Comparison of ENCODE assay signal across 8 cellular contexts in the genomic region with DNA sequence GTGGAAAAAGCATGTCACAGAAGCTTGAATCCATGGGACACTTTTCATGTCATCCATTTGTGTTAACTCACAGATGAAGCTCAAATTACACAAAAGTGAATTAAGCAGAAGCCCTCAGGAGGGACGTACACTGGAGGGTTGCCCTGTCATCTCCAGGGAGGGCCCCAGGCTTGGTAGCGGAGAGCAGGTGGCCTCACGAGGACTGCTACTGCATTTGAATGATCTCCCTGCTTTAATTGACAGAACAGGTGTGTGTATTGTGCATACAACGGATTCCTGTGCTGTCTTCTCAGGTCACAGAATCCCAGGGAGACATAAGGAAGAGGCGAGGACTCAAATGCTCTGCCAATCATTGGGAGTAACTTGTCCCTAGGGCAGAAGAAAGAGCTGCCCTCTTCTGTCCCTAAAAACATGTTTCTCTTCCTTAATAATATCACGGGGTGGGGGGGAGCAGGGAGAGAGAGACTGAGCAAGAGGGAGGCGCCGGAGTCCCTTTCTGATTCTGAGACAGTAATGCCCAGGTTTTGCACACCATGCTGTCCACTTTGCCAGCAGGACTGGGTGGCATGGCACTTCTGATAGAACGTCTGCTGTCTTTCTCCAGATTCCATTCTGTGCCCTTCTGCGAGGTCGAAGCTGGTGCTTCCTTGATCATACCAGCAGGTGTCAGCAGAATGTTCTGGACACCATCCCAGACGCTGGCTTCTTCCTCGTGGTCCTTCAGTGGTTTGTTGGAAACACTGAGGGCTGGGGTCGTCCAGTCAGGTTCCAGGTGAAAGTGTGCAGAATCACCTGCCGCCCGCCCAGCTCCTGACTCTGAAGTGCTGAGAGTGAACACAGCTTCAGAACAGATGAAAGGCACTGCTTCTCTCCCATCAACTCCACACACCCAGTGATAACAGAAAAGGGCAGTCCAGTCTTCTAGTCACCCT. TPM values are rescaled to one million over a fixed set of nuclear protein-coding genes. Genes with fewer than 3 reads are reported as not detected.
A peak's percentile ranks its signal among the peaks of the same experiment; 100 is the strongest.
DNase-seq lines count a peak whose midpoint lies in the region; ATAC-seq and TF ChIP-seq lines count a peak whose summit lies in the region.

No MANE protein-coding gene starts in this region.

- TF ChIP-seq POLR2A in gastrocnemius medialis (IDR thresholded peaks at IDR 0.05), result no peak

- TF ChIP-seq CTCF in 22Rv1 (IDR thresholded peaks at IDR 0.05), result peak; percentile 83
- TF ChIP-seq CTCF in GM12865 (IDR thresholded peaks at IDR 0.05; ENCODE audit: insufficient read depth, low read depth, low read length, missing control alignments), result peak; percentile 66
- TF ChIP-seq CTCF in KMS-11 (conservative IDR thresholded peaks at IDR 0.05; ENCODE audit: low read depth, low read length), result peak; percentile 60
- TF ChIP-seq CTCF in astrocyte of the spinal cord (IDR thresholded peaks at IDR 0.05; ENCODE audit: low read depth, low read length), result peak; percentile 80
- peak; percentile 68 for TF ChIP-seq CTCF in hepatocyte (IDR thresholded peaks at IDR 0.05; ENCODE audit: poor library complexity)
- TF ChIP-seq CTCF in gastrocnemius medialis (IDR thresholded peaks at IDR 0.05 in 4 of 5, conservative IDR thresholded peaks at IDR 0.05 in 1 of 5), result peak; percentile 45 to 76 (median 67)

- peak; percentile 53 for DNase-seq in GM12865 (ENCODE audit: low read depth)
- DNase-seq in astrocyte of the spinal cord (ENCODE audit: low read depth, low spot score), result peak; percentile 42
- peak; percentile 74 for DNase-seq in hepatocyte (ENCODE audit: low spot score)
- DNase-seq in gastrocnemius medialis, result peak; percentile 14 to 43

- H3K36me3 ChIP-seq in KMS-11 (ENCODE audit: insufficient read depth) (no peaks in the 10 kb centered on the region), hepatocyte (replicated peaks; ENCODE audit: insufficient read depth, low read depth) (no peaks in the 10 kb centered on the region), gastrocnemius medialis (no peaks in the 10 kb centered on the region)

- H3K4me3 ChIP-seq in GM12865 (ENCODE audit: low read depth, low read length) (no peak overlapping the region), KMS-11 (IDR thresholded peaks at IDR 0.05; ENCODE audit: insufficient read depth, low read depth, low read length) (no peak overlapping the region), astrocyte of the spinal cord (ENCODE audit: low read depth, low read length) (no peak overlapping the region), hepatocyte (no peak overlapping the region), gastrocnemius medialis (peak overlapping the region in 2 of 4 donors; percentile 28)

- intact Hi-C loops in gastrocnemius medialis (cut with DNase I; ENCODE audit: low total_unique reads), result loop anchor here (1.0 to 2.0 kb wide), 2 partner anchors 56 to 169 kb away; no protein-coding TSS in a partner anchor

- peak; percentile 94 for ATAC-seq in SK-N-SH treated with all-trans-retinoic acid at 6 μM for 48 hours
- peak; percentile 68 to 91 for ATAC-seq in gastrocnemius medialis
- no peak for ATAC-seq in GM21447 (IDR thresholded peaks at IDR 0.05; ENCODE audit: unreplicated experiment)

- H3K9me2 ChIP-seq in hepatocyte (replicated peaks; ENCODE audit: insufficient read depth), result no peaks in the 10 kb centered on the region

- H3K4me2 ChIP-seq in KMS-11 (0 out of 2 replicates have a peak overlapping the region, but pooled peaks have one; percentile 14), hepatocyte (no peak overlapping the region)

- no peaks in the 10 kb centered on the region for H3K9me3 ChIP-seq in hepatocyte (ENCODE audit: low read depth)
- no peaks in the 10 kb centered on the region for H3K9me3 ChIP-seq in gastrocnemius medialis

- no peaks in the 10 kb centered on the region for H3K27me3 ChIP-seq in KMS-11 (ENCODE audit: insufficient read depth, low read depth)
- no peaks in the 10 kb centered on the region for H3K27me3 ChIP-seq in hepatocyte
- no peaks in the 10 kb centered on the region for H3K27me3 ChIP-seq in gastrocnemius medialis

- H3K79me2 ChIP-seq in KMS-11 (ENCODE audit: insufficient read depth, low read depth) (no peaks in the 10 kb centered on the region), hepatocyte (no peaks in the 10 kb centered on the region)

- no peak overlapping the region for H3K9ac ChIP-seq in KMS-11

- no peaks in the 10 kb centered on the region for H4K20me1 ChIP-seq in KMS-11 (ENCODE audit: insufficient read depth)
- H4K20me1 ChIP-seq in hepatocyte (ENCODE audit: insufficient read depth, poor library complexity, severe bottlenecking), result no peaks in the 10 kb centered on the region

- in situ Hi-C loops in astrocyte of the spinal cord (cut with HindIII; ENCODE audit: low sequenced_read_pairs), result no loop called here
- in situ Hi-C loops in gastrocnemius medialis (cut with MboI; ENCODE audit: low sequenced_read_pairs in 4 of 4), result loop anchor here (5.0 to 10.0 kb wide), 2 partner anchors 62 to 169 kb away; no protein-coding TSS in a partner anchor

- 29% methylated on average over 16 of the region's 16 CpGs for WGBS in hepatocyte (ENCODE audit: low lambda C conversion rate, missing lambda C conversion rate)

- H3K27ac ChIP-seq in 22Rv1 (no peak overlapping the region), KMS-11 (no peak overlapping the region), hepatocyte (no peak overlapping the region), gastrocnemius medialis (no peak overlapping the region)

- no peaks in the 10 kb centered on the region for H3K4me1 ChIP-seq in KMS-11 (ENCODE audit: low read depth, poor library complexity, severe bottlenecking)
- no peaks in the 10 kb centered on the region for H3K4me1 ChIP-seq in hepatocyte (ENCODE audit: insufficient read depth)
- peaks cover 6 to 7% of the 10 kb centered on the region in 2 donors for H3K4me1 ChIP-seq in gastrocnemius medialis

- H2AFZ ChIP-seq in KMS-11 (ENCODE audit: low read depth), result peak overlapping the region; percentile 42; the same call in 1 of the 2 replicates
- H2AFZ ChIP-seq in hepatocyte, result no peak overlapping the region

TF ChIP-seq in SK-N-SH treated with all-trans-retinoic acid at 6 μM for 48 hours, 23 proteins besides CTCF, POLR2A, EP300 and RAD21:
- TF ChIP-seq ISL1 (CRISPR knock-in tag; IDR thresholded peaks at IDR 0.05) (no peak), TCF4 (CRISPR knock-in tag; IDR thresholded peaks at IDR 0.05; ENCODE audit: borderline replicate concordance) (no peak), GLIS3 (CRISPR knock-in tag; IDR thresholded peaks at IDR 0.05) (no peak), ARNTL (CRISPR knock-in tag; IDR thresholded peaks at IDR 0.05; ENCODE audit: borderline replicate concordance, low read depth) (no peak), PATZ1 (CRISPR knock-in tag; IDR thresholded peaks at IDR 0.05; ENCODE audit: borderline replicate concordance) (no peak), OSR1 (CRISPR knock-in tag; IDR thresholded peaks at IDR 0.05) (no peak), TOX (CRISPR knock-in tag; IDR thresholded peaks at IDR 0.05; ENCODE audit: borderline replicate concordance) (no peak), RARB (CRISPR knock-in tag; IDR thresholded peaks at IDR 0.05) (no peak)
- TF ChIP-seq, protein P1, sequence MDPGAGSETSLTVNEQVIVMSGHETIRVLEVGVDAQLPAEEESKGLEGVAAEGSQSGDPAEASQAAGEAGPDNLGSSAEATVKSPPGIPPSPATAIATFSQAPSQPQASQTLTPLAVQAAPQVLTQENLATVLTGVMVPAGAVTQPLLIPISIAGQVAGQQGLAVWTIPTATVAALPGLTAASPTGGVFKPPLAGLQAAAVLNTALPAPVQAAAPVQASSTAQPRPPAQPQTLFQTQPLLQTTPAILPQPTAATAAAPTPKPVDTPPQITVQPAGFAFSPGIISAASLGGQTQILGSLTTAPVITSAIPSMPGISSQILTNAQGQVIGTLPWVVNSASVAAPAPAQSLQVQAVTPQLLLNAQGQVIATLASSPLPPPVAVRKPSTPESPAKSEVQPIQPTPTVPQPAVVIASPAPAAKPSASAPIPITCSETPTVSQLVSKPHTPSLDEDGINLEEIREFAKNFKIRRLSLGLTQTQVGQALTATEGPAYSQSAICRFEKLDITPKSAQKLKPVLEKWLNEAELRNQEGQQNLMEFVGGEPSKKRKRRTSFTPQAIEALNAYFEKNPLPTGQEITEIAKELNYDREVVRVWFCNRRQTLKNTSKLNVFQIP (CRISPR knock-in tag; IDR thresholded peaks at IDR 0.05; ENCODE audit: borderline replicate concordance, low read depth), result no peak

RNA-seq across cellular contexts. Expression of gene RASGEF1A, which starts 26.1 kb away (rescaled TPM):
- total RNA-seq in hepatocyte (2.2 and 2.7 TPM in 2 replicates), gastrocnemius medialis (under 1 TPM; 0.31 to 0.80 (median 0.73) TPM)
- polyA plus RNA-seq in hepatocyte, result 1.4 and 1.5 TPM in 2 replicates
